ENCODE assay signal across 10 cellular contexts in the genomic region with DNA sequence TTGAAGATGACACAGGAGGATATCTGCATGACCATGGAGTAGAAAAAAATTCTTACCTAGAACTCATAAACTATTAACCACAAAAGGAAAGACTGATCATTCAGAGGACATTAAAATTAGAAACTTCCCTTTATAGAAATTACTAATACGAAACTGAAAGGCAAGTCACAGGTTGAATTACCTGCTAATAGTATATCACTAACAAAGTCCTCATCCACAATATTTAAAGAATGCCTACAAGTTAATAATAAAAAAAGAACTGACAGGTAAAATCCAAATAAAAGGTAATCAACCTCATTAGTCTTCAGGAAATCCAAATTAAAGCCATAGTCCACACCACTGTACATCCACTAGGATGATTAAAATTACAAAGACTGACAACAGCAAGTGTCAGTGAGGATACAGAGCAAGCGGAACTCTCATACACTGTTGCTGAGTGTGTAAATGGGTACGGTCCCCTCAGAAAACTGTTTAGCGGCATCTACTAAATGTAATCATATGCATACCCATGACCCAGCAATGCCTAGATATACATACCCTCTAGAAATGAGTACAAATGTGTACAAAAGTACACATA.
DNase-seq lines count a peak whose midpoint lies in the region; ATAC-seq and TF ChIP-seq lines count a peak whose summit lies in the region.
"Had no signal": no experiment of that assay in that cellular context is flagged by ENCODE, and none has a peak within 500 bp of the region (broad histone marks: within the 10 kb centered on the region; RNA-seq: fewer than 3 reads in every experiment).

No MANE protein-coding gene starts in this region.

- H3K9me2 ChIP-seq in MM.1S (replicated peaks; ENCODE audit: insufficient read depth, low read length), result no peaks in the 10 kb centered on the region

- no peaks in the 10 kb centered on the region for H3K27me3 ChIP-seq in MM.1S (replicated peaks; ENCODE audit: insufficient read depth, low read length)

- H3F3A ChIP-seq in MM.1S (ENCODE audit: insufficient read depth, low read length), result peaks cover 39% of the 10 kb centered on the region

- no peaks in the 10 kb centered on the region for H3K36me3 ChIP-seq in MM.1S (replicated peaks; ENCODE audit: insufficient read depth, low read length)

- peak overlapping the region; percentile 84 for H3K4me2 ChIP-seq in MM.1S (ENCODE audit: low read depth, low read length)

- peak overlapping the region; percentile 53 for H3K9ac ChIP-seq in MM.1S (ENCODE audit: low read length)

- ATAC-seq in GM18858 (IDR thresholded peaks at IDR 0.05; ENCODE audit: unreplicated experiment) (peak; percentile 93), GM21360 (IDR thresholded peaks at IDR 0.05; ENCODE audit: unreplicated experiment) (peak; percentile 82), HG02973 (IDR thresholded peaks at IDR 0.05; ENCODE audit: unreplicated experiment) (peak; percentile 83)

- H3K4me1 ChIP-seq in MM.1S (ENCODE audit: low read length), result peaks cover 36% of the 10 kb centered on the region

- DNase-seq in MM.1S, result peak; percentile 81
- DNase-seq in cerebellar cortex (ENCODE audit: low spot score), result no peak
- no peak for DNase-seq in D341Med (ENCODE audit: low spot score)
- DNase-seq in NCI-H1417 treated with DMSO at 0.1 percent for 48 hours (lab: John Stamatoyannopoulos, UW), result no peak
- no peak for DNase-seq in activated CD8-positive, alpha-beta memory T cell treated with anti-CD3 and anti-CD28 coated beads, Interleukin-2, amount 50 U/mL, for 4 hours
- DNase-seq: activated CD4-positive, alpha-beta T cell treated with anti-CD3 and anti-CD28 coated beads for 1 hour; IMR-90 had no signal

- H3K79me2 ChIP-seq in MM.1S (ENCODE audit: low read length), result peaks cover 22% of the 10 kb centered on the region

- no peaks in the 10 kb centered on the region for H3K9me3 ChIP-seq in MM.1S (replicated peaks; ENCODE audit: insufficient read depth, low read length)

- no peaks in the 10 kb centered on the region for H4K20me1 ChIP-seq in MM.1S (ENCODE audit: insufficient read depth, low read length)

- peak overlapping the region; percentile 48 for H3K4me3 ChIP-seq in MM.1S (ENCODE audit: low read length)

- peak overlapping the region; percentile 90 for H3K27ac ChIP-seq in MM.1S (ENCODE audit: low read length)

- peak overlapping the region; percentile 10 for H2AFZ ChIP-seq in MM.1S (ENCODE audit: low read length)

- no peak for TF ChIP-seq CTCF in MM.1S (IDR thresholded peaks at IDR 0.05; ENCODE audit: low read length)
